In the genomic region with DNA sequence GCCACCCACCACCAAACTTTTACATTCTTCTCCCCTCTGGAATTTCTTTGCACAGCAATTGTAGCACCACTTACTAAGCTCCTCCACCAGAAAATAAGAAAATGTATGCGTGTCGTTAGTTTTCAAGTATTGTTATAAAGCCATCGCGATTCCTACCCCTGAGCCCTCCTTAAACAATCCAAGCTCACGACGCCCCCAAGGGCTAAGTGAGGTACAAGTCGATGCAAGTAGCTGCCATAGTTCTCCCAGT, we compare ENCODE assay signal across 8 cellular contexts. TPM values are rescaled to one million over a fixed set of nuclear protein-coding genes. Genes with fewer than 3 reads are reported as not detected.
DNase-seq lines count a peak whose midpoint lies in the region; ATAC-seq and TF ChIP-seq lines count a peak whose summit lies in the region.

No MANE protein-coding gene starts in this region.

- H3K4me3 Mint-ChIP-seq in activated naive CD4-positive, alpha-beta T cell treated with anti-CD3 and anti-CD28 coated beads, Interleukin-2, amount 50 U/mL, for 24 hours, result peak overlapping the region; percentile 93
- H3K4me3 Mint-ChIP-seq in osteocyte (ENCODE audit: unreplicated experiment), result peak overlapping the region; percentile 85

- H3K4me1 Mint-ChIP-seq in activated naive CD4-positive, alpha-beta T cell treated with anti-CD3 and anti-CD28 coated beads, Interleukin-2, amount 50 U/mL, for 24 hours, result peaks cover 64% of the 10 kb centered on the region
- peaks cover 47% of the 10 kb centered on the region for H3K4me1 Mint-ChIP-seq in osteocyte (ENCODE audit: unreplicated experiment)

- no peaks in the 10 kb centered on the region for H3K36me3 ChIP-seq in SK-N-MC (ENCODE audit: insufficient read depth, low read length)

- no peaks in the 10 kb centered on the region for H3K9me3 Mint-ChIP-seq in activated naive CD4-positive, alpha-beta T cell treated with anti-CD3 and anti-CD28 coated beads, Interleukin-2, amount 50 U/mL, for 24 hours
- H3K9me3 Mint-ChIP-seq in osteocyte (ENCODE audit: unreplicated experiment), result no peaks in the 10 kb centered on the region

- ATAC-seq in GM19395 (IDR thresholded peaks at IDR 0.05; ENCODE audit: unreplicated experiment) (no peak), GM21423 (IDR thresholded peaks at IDR 0.05; ENCODE audit: unreplicated experiment) (no peak)

- peak overlapping the region; percentile 78 for H3K4me3 ChIP-seq in SK-N-MC

- peak; percentile 2 for TF ChIP-seq POLR2A in erythroblast (IDR thresholded peaks at IDR 0.05; ENCODE audit: low read length)

- peak overlapping the region; percentile 94 for H3K27ac Mint-ChIP-seq in activated naive CD4-positive, alpha-beta T cell treated with anti-CD3 and anti-CD28 coated beads, Interleukin-2, amount 50 U/mL, for 24 hours
- H3K27ac Mint-ChIP-seq in osteocyte (ENCODE audit: unreplicated experiment), result peak overlapping the region; percentile 91

- H3K27ac ChIP-seq in SK-N-MC, result no peak overlapping the region

- no peak for DNase-seq in activated naive CD4-positive, alpha-beta T cell treated with anti-CD3 and anti-CD28 coated beads, Interleukin-2, amount 50 U/mL, for 16 hours
- DNase-seq in SK-N-MC (ENCODE audit: low read depth, low spot score) (no peak), erythroblast (lab: John Stamatoyannopoulos, UW) (peak; percentile 77 to 81), osteocyte (ENCODE audit: extremely low spot score, unreplicated experiment) (no peak), A172 (ENCODE audit: low spot score) (no peak)

- peaks cover 13% of the 10 kb centered on the region for H3K36me3 Mint-ChIP-seq in activated naive CD4-positive, alpha-beta T cell treated with anti-CD3 and anti-CD28 coated beads, Interleukin-2, amount 50 U/mL, for 24 hours
- H3K36me3 Mint-ChIP-seq in osteocyte (ENCODE audit: unreplicated experiment), result peaks cover 13% of the 10 kb centered on the region

- H3K27me3 Mint-ChIP-seq in activated naive CD4-positive, alpha-beta T cell treated with anti-CD3 and anti-CD28 coated beads, Interleukin-2, amount 50 U/mL, for 24 hours, result no peaks in the 10 kb centered on the region
- peaks cover 29% of the 10 kb centered on the region for H3K27me3 Mint-ChIP-seq in osteocyte (ENCODE audit: unreplicated experiment)

- H3K9ac ChIP-seq in SK-N-MC (ENCODE audit: insufficient read length), result peak overlapping the region; percentile 69

- H3K9me3 ChIP-seq in SK-N-MC (ENCODE audit: low read depth, low read length), result no peaks in the 10 kb centered on the region

- no peak for TF ChIP-seq CTCF in osteocyte (IDR thresholded peaks at IDR 0.05)

RNA-seq across cellular contexts. Expression of gene FRAT2, which starts 1.3 kb away (rescaled TPM):
- 7.9 and 8.0 TPM in 2 replicates for total RNA-seq in osteocyte
- total RNA-seq in A172 (2014; rRNA removed; shearing (Covaris generic)), result 4.0 and 4.2 TPM in 2 replicates

RNA-seq across cellular contexts. Expression of gene FRAT1, which starts 14.2 kb away (rescaled TPM):
- 3.5 and 3.6 TPM in 2 replicates for total RNA-seq in osteocyte
- 1.8 and 2.3 TPM in 2 replicates for total RNA-seq in A172 (2014; rRNA removed; shearing (Covaris generic))

RNA-seq across cellular contexts. Expression of gene ARHGAP19, which starts 40.8 kb away (rescaled TPM):
- total RNA-seq in osteocyte, result 5.0 and 5.5 TPM in 2 replicates
- total RNA-seq in A172 (2014; rRNA removed; shearing (Covaris generic)), result 15.2 and 16.1 TPM in 2 replicates

Comparison
In these comparisons a context has a peak if more than half of its experiments do, and no peak if none do; other contexts are left out.
1. DNase-seq: peak in erythroblast (2 of 2); none in activated naive CD4-positive, alpha-beta T cell treated with anti-CD3 and anti-CD28 coated beads, Interleukin-2, amount 50 U/mL, for 16 hours (single experiment), SK-N-MC (single experiment), osteocyte (single experiment) and A172 (single experiment).